Comparison of ENCODE assay signal across 4 cellular contexts in the genomic region with DNA sequence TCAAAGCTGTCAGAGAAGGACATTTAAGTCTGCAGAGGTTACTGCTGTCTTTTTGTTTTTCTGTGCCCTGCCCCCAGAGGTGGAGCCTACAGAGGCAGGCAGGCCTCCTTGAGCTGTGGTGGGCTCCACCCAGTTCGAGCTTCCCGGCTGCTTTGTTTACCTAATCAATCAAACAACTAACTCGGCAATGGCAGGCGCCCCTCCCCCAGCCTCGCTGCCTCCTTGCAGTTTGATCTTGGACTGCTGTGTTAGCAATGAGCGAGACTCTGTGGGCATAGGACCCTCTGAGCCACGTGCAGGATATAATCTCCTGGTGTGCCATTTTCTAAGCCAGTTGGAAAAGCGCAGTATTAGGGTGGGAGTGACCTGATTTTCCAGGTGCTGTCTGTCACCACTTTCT.
DNase-seq lines count a peak whose midpoint lies in the region; FAIRE-seq and TF ChIP-seq lines count a peak whose summit lies in the region.
"Not testable (repeated sequence)": the region's sequence is repeated elsewhere in the genome, so short reads cannot be mapped to it uniquely, and the experiment has no call there.

No MANE protein-coding gene starts in this region.

- H3F3A ChIP-seq in PC-9 (ENCODE audit: insufficient read depth, low read depth), result not testable (repeated sequence)

- H3K36me3 ChIP-seq in PC-9 (ENCODE audit: low read depth); kidney (ENCODE audit: control insufficient read depth in 1 of 2, insufficient read depth in 2 of 2, low read length in 2 of 2): not testable (repeated sequence)

- not testable (repeated sequence) for H3K27me3 ChIP-seq in PC-9 (ENCODE audit: insufficient read depth, low read depth)

- not testable (repeated sequence) for H3K27ac ChIP-seq in PC-9; kidney (ENCODE audit: low read depth in 2 of 2, low read length in 2 of 2)

- H3K9me2 ChIP-seq in PC-9 (ENCODE audit: insufficient read depth), result not testable (repeated sequence)

- not testable (repeated sequence) for H2AFZ ChIP-seq in PC-9

- DNase-seq in ELF-1 (ENCODE audit: low read depth, low spot score) (peak; percentile 52), kidney (peak; percentile 27), mucosa of gallbladder (ENCODE audit: low spot score) (peak; percentile 29)
- not testable (repeated sequence) for DNase-seq in PC-9

- BruUV-seq in PC-9 (replicated peaks; lab: Mats Ljungman, UMichigan), result not testable (repeated sequence)

- POLR2A ChIA-PET in PC-9 (lab: Charles Lee; ENCODE audit: unreplicated experiment), result not testable (repeated sequence)

- not testable (repeated sequence) for FAIRE-seq in kidney (lab: Jason Lieb, UNC)

- not testable (repeated sequence) for H3K4me1 ChIP-seq in PC-9 (replicated peaks; ENCODE audit: insufficient read depth); kidney (ENCODE audit: control insufficient read depth in 1 of 2, insufficient read depth in 1 of 2, low read depth in 1 of 2, low read length in 2 of 2)

- not testable (repeated sequence) for H3K9me3 ChIP-seq in PC-9 (ENCODE audit: insufficient read depth, low read depth); kidney (ENCODE audit: control insufficient read depth in 1 of 2, low read length in 2 of 2)

- TF ChIP-seq CTCF in PC-9 (conservative IDR thresholded peaks at IDR 0.05); kidney (IDR thresholded peaks at IDR 0.05; ENCODE audit: borderline replicate concordance, extremely low read depth, insufficient read depth): not testable (repeated sequence)

- not testable (repeated sequence) for H3K9ac ChIP-seq in kidney (ENCODE audit: low read length in 2 of 2)

- H3K4me2 ChIP-seq in PC-9, result peak overlapping the region; percentile 42

- H4K20me1 ChIP-seq in PC-9 (ENCODE audit: insufficient read depth), result not testable (repeated sequence)

- peak overlapping the region; percentile 14; the same call in 1 of the 2 replicates for H3K4me3 ChIP-seq in PC-9
- H3K4me3 ChIP-seq in kidney (ENCODE audit: low read length in 2 of 2), result not testable (repeated sequence)

- H3K79me2 ChIP-seq in PC-9 (ENCODE audit: low read depth), result not testable (repeated sequence)

- CTCF ChIA-PET in PC-9 (lab: Charles Lee), result not testable (repeated sequence)

- intact Hi-C loops in PC-9 (cut with micrococcal nuclease; ENCODE audit: unreplicated experiment); kidney (cut with DNase I): not testable (repeated sequence)
